ENCODE assay signal across 11 cellular contexts in the genomic region with DNA sequence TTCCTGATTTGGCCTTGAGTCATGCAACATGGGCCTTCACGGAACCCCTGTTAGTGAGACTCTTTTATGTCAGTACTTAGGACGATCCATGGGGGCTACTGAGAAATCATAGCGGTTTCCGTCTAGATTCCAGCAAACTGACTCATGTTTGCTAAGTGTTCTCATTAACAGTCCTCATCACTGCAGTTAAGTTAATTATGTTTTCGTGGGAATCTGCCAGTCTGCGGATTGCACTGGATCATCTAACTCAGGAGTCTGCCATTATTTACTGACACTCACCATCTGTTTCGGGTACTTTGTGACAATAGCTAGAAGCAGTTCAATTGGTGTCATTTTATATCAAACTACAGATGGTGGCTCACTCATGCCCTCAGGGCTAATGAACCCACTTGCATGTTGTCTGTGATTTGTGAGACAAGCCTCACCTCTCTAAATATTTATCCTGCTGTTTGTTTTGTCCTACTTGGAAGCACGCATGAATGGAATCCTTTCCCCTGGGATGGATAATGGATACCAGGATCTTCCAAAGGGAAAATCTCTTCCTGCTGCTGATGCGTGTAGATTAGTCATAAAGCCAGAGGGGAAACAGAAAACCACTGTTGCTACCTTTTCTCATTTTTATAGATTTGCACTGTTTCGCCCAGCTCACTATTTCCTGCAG.
DNase-seq lines count a peak whose midpoint lies in the region; ATAC-seq and TF ChIP-seq lines count a peak whose summit lies in the region.
"Had no signal": no experiment of that assay in that cellular context is flagged by ENCODE, and none has a peak within 500 bp of the region (broad histone marks: within the 10 kb centered on the region; RNA-seq: fewer than 3 reads in every experiment).

No MANE protein-coding gene starts in this region.

- ATAC-seq in HG03039 (IDR thresholded peaks at IDR 0.05; ENCODE audit: unreplicated experiment) (no peak), GM18517 (IDR thresholded peaks at IDR 0.05; ENCODE audit: unreplicated experiment) (no peak), GM21786 (IDR thresholded peaks at IDR 0.05; ENCODE audit: unreplicated experiment) (no peak)

- H3K36me3 ChIP-seq in Caco-2 (ENCODE audit: control insufficient read depth, insufficient read depth, low read length) = no peaks in the 10 kb centered on the region
- peaks cover 0 to 92% (median 25%) of the 10 kb centered on the region in 6 donors for H3K36me3 ChIP-seq in spleen

- 84 to 91% (median 90%) methylated on average over 10 of the region's 10 CpGs for WGBS in spleen, 5 donors

- H3K9me3 ChIP-seq in Caco-2 (peaks cover 10% of the 10 kb centered on the region; the same call in 1 of the 2 replicates), spleen (peaks cover 0 to 11% (median 0%) of the 10 kb centered on the region in 8 donors)

- H3K4me3 Mint-ChIP-seq in Caco-2 (ENCODE audit: unreplicated experiment) = no peak overlapping the region

- TF ChIP-seq POLR2A in spleen (IDR thresholded peaks at IDR 0.05) = no peak

- peaks cover 9% of the 10 kb centered on the region for H3K4me1 Mint-ChIP-seq in Caco-2 (ENCODE audit: low read depth, unreplicated experiment)

- CTCF ChIA-PET in Caco-2 (lab: Charles Lee) = no interaction called here
- CTCF ChIA-PET in RWPE1 (lab: Yijun Ruan, JAX) = no interaction called here

- H3K4me1 ChIP-seq in Caco-2 (no peaks in the 10 kb centered on the region), spleen (peaks cover 0 to 8% (median 0%) of the 10 kb centered on the region in 6 donors)

- POLR2A ChIA-PET in Caco-2 (lab: Charles Lee) (no interaction called here), RWPE1 (lab: Yijun Ruan, JAX; ENCODE audit: low non-redundant PET) (no interaction called here)

- H3K4me3 ChIP-seq in Caco-2 (ENCODE audit: low read depth, low read length) = no peak overlapping the region
- no peak overlapping the region for H3K4me3 ChIP-seq in spleen

- no peak overlapping the region for H3K27ac ChIP-seq in RWPE1
- no peak overlapping the region for H3K27ac ChIP-seq in spleen

- intact Hi-C loops in Caco-2 (cut with micrococcal nuclease; ENCODE audit: unreplicated experiment) = no loop called here
- intact Hi-C loops in spleen (cut with DNase I; ENCODE audit: low total_unique reads) = no loop called here

- peaks cover 15% of the 10 kb centered on the region for H3K9me3 Mint-ChIP-seq in Caco-2 (ENCODE audit: unreplicated experiment)

- no peak for DNase-seq in Caco-2
- peak; percentile 80 to 98 (median 97) for DNase-seq in NCI-H1417 (lab: John Stamatoyannopoulos, UW)
- DNase-seq in RWPE1 (ENCODE audit: low spot score) = peak; percentile 21
- peak; percentile 31 for DNase-seq in iris pigment epithelial cell (ENCODE audit: low read depth)
- no peak for DNase-seq in spleen
- DNase-seq: central memory CD4-positive, alpha-beta T cell; DND-41; Right ventricle myocardium superior had no signal

- H3K36me3 Mint-ChIP-seq in Caco-2 (ENCODE audit: insufficient read depth, unreplicated experiment) = peaks cover 33% of the 10 kb centered on the region

- no TSS peak for BruUV-seq in Caco-2 (replicated peaks; lab: Mats Ljungman, UMichigan)

- TF ChIP-seq CTCF in Caco-2 (IDR thresholded peaks at IDR 0.05; ENCODE audit: insufficient read depth in 1 of 2, low read depth in 1 of 2, low read length in 1 of 2, severe bottlenecking in 1 of 2, unreplicated experiment in 1 of 2) = no peak
- no peak for TF ChIP-seq CTCF in RWPE1 (conservative IDR thresholded peaks at IDR 0.05; ENCODE audit: low read depth)
- no peak for TF ChIP-seq CTCF in spleen (IDR thresholded peaks at IDR 0.05 in 8 of 11, conservative IDR thresholded peaks at IDR 0.05 in 3 of 11)

- H3K27me3 ChIP-seq in Caco-2 (replicated peaks; ENCODE audit: control insufficient read depth, insufficient read depth, low read length) = no peaks in the 10 kb centered on the region
- no peaks in the 10 kb centered on the region for H3K27me3 ChIP-seq in spleen (replicated peaks in 1 of 7)

- H3K27ac Mint-ChIP-seq in Caco-2 (ENCODE audit: unreplicated experiment) = peak overlapping the region; percentile 48

- H3K27me3 Mint-ChIP-seq in Caco-2 (ENCODE audit: insufficient read depth, unreplicated experiment) = no peaks in the 10 kb centered on the region

Comparison
In these comparisons a context has a peak if more than half of its experiments do, and no peak if none do; other contexts are left out.
1. DNase-seq: peak in NCI-H1417 (3 of 3), RWPE1 (single experiment) and iris pigment epithelial cell (single experiment); none in Caco-2 (0 of 2) and spleen (single experiment).